In genomic region chr1:176208034-176208433, GRCh38 we compare ENCODE assay signal across 8 cellular contexts. TPM values are rescaled to one million over a fixed set of nuclear protein-coding genes. Genes with fewer than 3 reads are reported as not detected.
DNase-seq lines count a peak whose midpoint lies in the region; ATAC-seq, FAIRE-seq and TF ChIP-seq lines count a peak whose summit lies in the region.

No MANE protein-coding gene starts in this region.

- no peaks in the 10 kb centered on the region for H3K9me3 ChIP-seq in astrocyte (ENCODE audit: insufficient read depth, low read depth, low read length)
- no peaks in the 10 kb centered on the region for H3K9me3 ChIP-seq in transverse colon

- DNase-seq in activated T-cell treated with anti-CD3 and anti-CD28 coated beads, Interleukin-2, amount 50 U/mL, for 72 hours: no peak
- DNase-seq in activated T-cell treated with anti-CD3 and anti-CD28 coated beads, Interleukin-2, amount 50 U/mL, for 1 hour: no peak
- DNase-seq in astrocyte (ENCODE audit: low read depth): no peak
- DNase-seq in lower leg skin (ENCODE audit: low spot score in 2 of 2): no peak
- DNase-seq in transverse colon: no peak
- DNase-seq in germinal center (ENCODE audit: low spot score): no peak
- no peak for DNase-seq in SHP77 (lab: John Stamatoyannopoulos, UW)
- no peak for DNase-seq in posterior cingulate gyrus

- H3K27me3 ChIP-seq in astrocyte (ENCODE audit: insufficient read depth, low read length) (no peaks in the 10 kb centered on the region), transverse colon (no peaks in the 10 kb centered on the region)

- H3K79me2 ChIP-seq in astrocyte (ENCODE audit: insufficient read depth, low read length): peaks cover 35% of the 10 kb centered on the region

- peak overlapping the region; percentile 99 for H3K4me2 ChIP-seq in astrocyte (ENCODE audit: low read length)

- ATAC-seq in activated T-cell treated with anti-CD3 and anti-CD28 coated beads, Interleukin-2, amount 50 U/mL, for 72 hours (replicated peaks in 1 of 2): no peak

- H4K20me1 ChIP-seq in astrocyte (ENCODE audit: insufficient read depth, low read length): peaks cover 27% of the 10 kb centered on the region

- no peaks in the 10 kb centered on the region for H3K36me3 ChIP-seq in astrocyte (ENCODE audit: insufficient read depth, low read length)
- H3K36me3 ChIP-seq in transverse colon: no peaks in the 10 kb centered on the region

- intact Hi-C loops in lower leg skin (cut with DNase I; ENCODE audit: low total_unique reads): no loop called here
- intact Hi-C loops in transverse colon (cut with DNase I; ENCODE audit: low total_unique reads): no loop called here
- intact Hi-C loops in posterior cingulate gyrus (cut with DNase I): no loop called here

- H3K36me3 Mint-ChIP-seq in activated T-cell treated with anti-CD3 and anti-CD28 coated beads, Interleukin-2, amount 50 U/mL, for 72 hours (ENCODE audit: insufficient read depth in 2 of 2): peaks cover 6% of the 10 kb centered on the region in 2 donors
- H3K36me3 Mint-ChIP-seq in astrocyte (ENCODE audit: low read depth, unreplicated experiment): no peaks in the 10 kb centered on the region

- H3K4me1 ChIP-seq in astrocyte (ENCODE audit: insufficient read depth, low read length) (peaks cover 14% of the 10 kb centered on the region), transverse colon (peaks cover 12 to 43% (median 29%) of the 10 kb centered on the region in 4 donors)

- no peaks in the 10 kb centered on the region for H3K27me3 Mint-ChIP-seq in activated T-cell treated with anti-CD3 and anti-CD28 coated beads, Interleukin-2, amount 50 U/mL, for 72 hours (ENCODE audit: low read depth)
- H3K27me3 Mint-ChIP-seq in astrocyte (ENCODE audit: low read depth, unreplicated experiment): no peaks in the 10 kb centered on the region

- peak overlapping the region; percentile 87 to 89 for H3K4me3 Mint-ChIP-seq in activated T-cell treated with anti-CD3 and anti-CD28 coated beads, Interleukin-2, amount 50 U/mL, for 72 hours
- H3K4me3 Mint-ChIP-seq in astrocyte (ENCODE audit: unreplicated experiment): peak overlapping the region; percentile 96

- no peak for FAIRE-seq in astrocyte (lab: Jason Lieb, UNC)

- TF ChIP-seq EP300 in transverse colon (IDR thresholded peaks at IDR 0.05; ENCODE audit: low read depth): no peak

- H3K27ac ChIP-seq in astrocyte (ENCODE audit: low read depth, low read length) (peak overlapping the region; percentile 82), transverse colon (peak overlapping the region; percentile 97 to 99 (median 98))

- TF ChIP-seq CTCF in astrocyte (IDR thresholded peaks at IDR 0.05; ENCODE audit: insufficient read depth, low read depth, low read length) (no peak), lower leg skin (IDR thresholded peaks at IDR 0.05) (no peak), transverse colon (IDR thresholded peaks at IDR 0.05) (no peak)

- peak overlapping the region; percentile 93 for H2AFZ ChIP-seq in astrocyte (ENCODE audit: low read depth, low read length)

- peak overlapping the region; percentile 90 for H3K27ac Mint-ChIP-seq in activated T-cell treated with anti-CD3 and anti-CD28 coated beads, Interleukin-2, amount 50 U/mL, for 72 hours
- H3K27ac Mint-ChIP-seq in astrocyte (ENCODE audit: unreplicated experiment): peak overlapping the region; percentile 95

- H3K9ac ChIP-seq in astrocyte (ENCODE audit: low read length): peak overlapping the region; percentile 94

- peak overlapping the region; percentile 93 for H3K4me3 ChIP-seq in astrocyte (ENCODE audit: insufficient read depth, low read depth, low read length)
- H3K4me3 ChIP-seq in lower leg skin (ENCODE audit: low read depth, poor library complexity, severe bottlenecking): peak overlapping the region; percentile 46
- peak overlapping the region; percentile 52 to 95 (median 74) for H3K4me3 ChIP-seq in transverse colon

- H3K9me3 Mint-ChIP-seq in activated T-cell treated with anti-CD3 and anti-CD28 coated beads, Interleukin-2, amount 50 U/mL, for 72 hours: no peaks in the 10 kb centered on the region
- no peaks in the 10 kb centered on the region for H3K9me3 Mint-ChIP-seq in astrocyte (ENCODE audit: unreplicated experiment)

- H3K4me1 Mint-ChIP-seq in activated T-cell treated with anti-CD3 and anti-CD28 coated beads, Interleukin-2, amount 50 U/mL, for 72 hours (ENCODE audit: low read depth): peaks cover 42% of the 10 kb centered on the region
- peaks cover 13% of the 10 kb centered on the region for H3K4me1 Mint-ChIP-seq in astrocyte (ENCODE audit: low read depth, unreplicated experiment)

- no peak for TF ChIP-seq POLR2A in lower leg skin (IDR thresholded peaks at IDR 0.05)
- no peak for TF ChIP-seq POLR2A in transverse colon (IDR thresholded peaks at IDR 0.05)

- in situ Hi-C loops in transverse colon (cut with MboI; ENCODE audit: low pct_ligation_motif_present in 1 of 4, low pct_unique_long_range_greater_than_20kb in 1 of 4, low sequenced_read_pairs in 3 of 4): no loop called here

- 50 to 61% methylated on average over 9 of the region's 9 CpGs for WGBS in lower leg skin, 2 donors
- WGBS in transverse colon (ENCODE audit: low coverage in 1 of 2), 2 donors: 34 to 37% methylated on average over 7 to 9 of the region's 9 CpGs

RNA-seq across cellular contexts. Expression of gene COP1, which starts 0.9 kb away (rescaled TPM):
- total RNA-seq in activated T-cell treated with anti-CD3 and anti-CD28 coated beads, Interleukin-2, amount 50 U/mL, for 72 hours: 10 to 100 TPM; 53.5 to 56.8 TPM
- total RNA-seq in astrocyte (38.8 and 45.9 TPM in 2 replicates), lower leg skin (10 to 100 TPM; 46.2 to 76.3 (median 50.5) TPM), transverse colon (100 to 1,000 TPM in 2 of 4 donors, 10 to 100 TPM in 2; 52.3 to 190 (median 109) TPM)
